Comparison of ENCODE assay signal across 8 cellular contexts in genomic region chr16:85610446-85611204, GRCh38. TPM values are rescaled to one million over a fixed set of nuclear protein-coding genes. Genes with fewer than 3 reads are reported as not detected.
DNase-seq lines count a peak whose midpoint lies in the region; ATAC-seq lines count a peak whose summit lies in the region.

No MANE protein-coding gene starts in this region.

- ATAC-seq in activated CD8-positive, alpha-beta T cell treated with anti-CD3 and anti-CD28 coated beads, Interleukin-2, amount 10 ng/mL, durations not matched to agents 7 days and 5 days: peak; percentile 62

- H3K36me3 Mint-ChIP-seq in activated CD8-positive, alpha-beta T cell treated with anti-CD3 and anti-CD28 coated beads, Interleukin-2, amount 10 ng/mL, durations not matched to agents 7 days and 5 days (ENCODE audit: low read depth): no peaks in the 10 kb centered on the region

- POLR2A ChIA-PET in activated CD8-positive, alpha-beta T cell treated with anti-CD3 and anti-CD28 coated beads, Interleukin-2, amount 10 ng/mL, durations not matched to agents 7 days and 5 days (lab: Charles Lee): interaction anchor here (4.5 kb wide), 1 partner anchor 57 kb away, joined by 34 read pairs; no protein-coding TSS in a partner anchor

- peak overlapping the region; percentile 53 for H3K27ac Mint-ChIP-seq in activated CD8-positive, alpha-beta T cell treated with anti-CD3 and anti-CD28 coated beads, Interleukin-2, amount 10 ng/mL, durations not matched to agents 7 days and 5 days

- H3K9me3 Mint-ChIP-seq in activated CD8-positive, alpha-beta T cell treated with anti-CD3 and anti-CD28 coated beads, Interleukin-2, amount 10 ng/mL, durations not matched to agents 7 days and 5 days (ENCODE audit: insufficient read depth): no peaks in the 10 kb centered on the region

- CTCF ChIA-PET in activated CD8-positive, alpha-beta T cell treated with anti-CD3 and anti-CD28 coated beads, Interleukin-2, amount 10 ng/mL, durations not matched to agents 7 days and 5 days (lab: Charles Lee): interaction anchor here (0.6 to 3.6 kb wide), 23 partner anchors 20 to 306 kb away, joined by 3 to 50 read pairs (median 6); no protein-coding TSS in a partner anchor

- H3K4me3 Mint-ChIP-seq in activated CD8-positive, alpha-beta T cell treated with anti-CD3 and anti-CD28 coated beads, Interleukin-2, amount 10 ng/mL, durations not matched to agents 7 days and 5 days: peak overlapping the region; percentile 69

- DNase-seq in NCI-H1417 (lab: John Stamatoyannopoulos, UW) (peak; percentile 79 to 89 (median 88)), NCI-H1417 treated with DMSO at 0.1 percent for 48 hours (lab: John Stamatoyannopoulos, UW) (no peak), HK-2 (ENCODE audit: unreplicated experiment) (peak; percentile 91), NCI-H82 (lab: John Stamatoyannopoulos, UW) (peak; percentile 98), medulla oblongata (ENCODE audit: extremely low spot score) (peak; percentile 93)
- DNase-seq in activated CD8-positive, alpha-beta T cell treated with anti-CD3 and anti-CD28 coated beads, Interleukin-2, amount 10 ng/mL, durations not matched to agents 7 days and 5 days: peak; percentile 93
- DNase-seq in effector CD8-positive, alpha-beta T cell (lab: John Stamatoyannopoulos, UW): peak; percentile 86
- peak; percentile 80 to 85 (median 80) for DNase-seq in stimulated activated CD4-positive, alpha-beta T cell treated with anti-CD3 and anti-CD28 coated beads, TNF-alpha, amount 100 ng/mL, for 24 hours (ENCODE audit: low read depth in 3 of 3)

- H3K27me3 Mint-ChIP-seq in activated CD8-positive, alpha-beta T cell treated with anti-CD3 and anti-CD28 coated beads, Interleukin-2, amount 10 ng/mL, durations not matched to agents 7 days and 5 days (ENCODE audit: low read depth): no peaks in the 10 kb centered on the region

- peaks cover 57% of the 10 kb centered on the region for H3K4me1 Mint-ChIP-seq in activated CD8-positive, alpha-beta T cell treated with anti-CD3 and anti-CD28 coated beads, Interleukin-2, amount 10 ng/mL, durations not matched to agents 7 days and 5 days (ENCODE audit: low read depth)

RNA-seq across cellular contexts. Expression of gene GSE1, which starts 2.5 kb away (rescaled TPM):
- 10 to 100 TPM; 48.9 to 51.4 TPM for total RNA-seq in activated CD8-positive, alpha-beta T cell treated with anti-CD3 and anti-CD28 coated beads, Interleukin-2, amount 10 ng/mL, durations not matched to agents 7 days and 5 days
